ENCODE assay signal across 25 cellular contexts in genomic region chr1:175820456-175820855, GRCh38.
"Had no signal": no experiment of that assay in that cellular context is flagged by ENCODE, and none has a peak within 500 bp of the region (broad histone marks: within the 10 kb centered on the region; RNA-seq: fewer than 3 reads in every experiment).

No MANE protein-coding gene starts in this region.

- H3K36me3 Mint-ChIP-seq: activated naive CD4-positive, alpha-beta T cell treated with anti-CD3 and anti-CD28 coated beads, Interleukin-2, amount 10 ng/mL, durations not matched to agents 7 days and 5 days; activated naive CD4-positive, alpha-beta T cell treated with anti-CD3 and anti-CD28 coated beads, Interleukin-2, amount 50 U/mL, for 72 hours; activated naive CD8-positive, alpha-beta T cell treated with anti-CD3 and anti-CD28 coated beads, Interleukin-2, amount 10 ng/mL, durations not matched to agents 7 days and 5 days had no signal

- H3K27me3 Mint-ChIP-seq: activated naive CD4-positive, alpha-beta T cell treated with anti-CD3 and anti-CD28 coated beads, Interleukin-2, amount 10 ng/mL, durations not matched to agents 7 days and 5 days had no signal

- H3K9me3 Mint-ChIP-seq: activated CD4-positive, alpha-beta memory T cell treated with anti-CD3 and anti-CD28 coated beads, Interleukin-2, amount 10 ng/mL, durations not matched to agents 7 days and 5 days; activated CD4-positive, alpha-beta T cell treated with anti-CD3 and anti-CD28 coated beads, Interleukin-2, amount 10 ng/mL, durations not matched to agents 7 days and 5 days; activated naive CD4-positive, alpha-beta T cell treated with anti-CD3 and anti-CD28 coated beads, Interleukin-2, amount 10 ng/mL, durations not matched to agents 7 days and 5 days; activated naive CD4-positive, alpha-beta T cell treated with anti-CD3 and anti-CD28 coated beads, Interleukin-2, amount 50 U/mL, for 72 hours; activated naive CD8-positive, alpha-beta T cell treated with anti-CD3 and anti-CD28 coated beads, Interleukin-2, amount 10 ng/mL, durations not matched to agents 7 days and 5 days; activated T-cell treated with anti-CD3 and anti-CD28 coated beads, Interleukin-2, amount 50 U/mL, for 24 hours had no signal

- H3K9me3 ChIP-seq: esophagus squamous epithelium had no signal

- H3K4me1 ChIP-seq: esophagus squamous epithelium, gastroesophageal sphincter had no signal

- H3K27ac ChIP-seq: brain microvascular endothelial cell, epithelial cell of prostate, esophagus squamous epithelium, gastroesophageal sphincter, VCaP had no signal

- H3K36me3 ChIP-seq: ascending aorta, brain microvascular endothelial cell, esophagus squamous epithelium, gastroesophageal sphincter had no signal

- H3K27me3 ChIP-seq: ascending aorta, brain microvascular endothelial cell, esophagus squamous epithelium, gastroesophageal sphincter had no signal

- H3K4me3 ChIP-seq: ascending aorta, esophagus squamous epithelium, gastroesophageal sphincter had no signal

- H3K27ac Mint-ChIP-seq: activated CD4-positive, alpha-beta memory T cell treated with anti-CD3 and anti-CD28 coated beads, Interleukin-2, amount 10 ng/mL, durations not matched to agents 7 days and 5 days; activated CD4-positive, alpha-beta T cell treated with anti-CD3 and anti-CD28 coated beads, Interleukin-2, amount 10 ng/mL, durations not matched to agents 7 days and 5 days; activated naive CD4-positive, alpha-beta T cell treated with anti-CD3 and anti-CD28 coated beads, Interleukin-2, amount 10 ng/mL, durations not matched to agents 7 days and 5 days; activated naive CD4-positive, alpha-beta T cell treated with anti-CD3 and anti-CD28 coated beads, Interleukin-2, amount 50 U/mL, for 72 hours; activated naive CD8-positive, alpha-beta T cell treated with anti-CD3 and anti-CD28 coated beads, Interleukin-2, amount 10 ng/mL, durations not matched to agents 7 days and 5 days; activated T-cell treated with anti-CD3 and anti-CD28 coated beads, Interleukin-2, amount 50 U/mL, for 24 hours; activated T-cell treated with anti-CD3 and anti-CD28 coated beads, Interleukin-2, amount 50 U/mL, for 72 hours; WTC11 had no signal

- H3K4me1 Mint-ChIP-seq: activated CD4-positive, alpha-beta memory T cell treated with anti-CD3 and anti-CD28 coated beads, Interleukin-2, amount 10 ng/mL, durations not matched to agents 7 days and 5 days; activated CD4-positive, alpha-beta T cell treated with anti-CD3 and anti-CD28 coated beads, Interleukin-2, amount 10 ng/mL, durations not matched to agents 7 days and 5 days; activated naive CD4-positive, alpha-beta T cell treated with anti-CD3 and anti-CD28 coated beads, Interleukin-2, amount 10 ng/mL, durations not matched to agents 7 days and 5 days; activated naive CD8-positive, alpha-beta T cell treated with anti-CD3 and anti-CD28 coated beads, Interleukin-2, amount 10 ng/mL, durations not matched to agents 7 days and 5 days had no signal

- H3K4me3 Mint-ChIP-seq: activated CD4-positive, alpha-beta memory T cell treated with anti-CD3 and anti-CD28 coated beads, Interleukin-2, amount 10 ng/mL, durations not matched to agents 7 days and 5 days; activated CD4-positive, alpha-beta T cell treated with anti-CD3 and anti-CD28 coated beads, Interleukin-2, amount 10 ng/mL, durations not matched to agents 7 days and 5 days; activated naive CD4-positive, alpha-beta T cell treated with anti-CD3 and anti-CD28 coated beads, Interleukin-2, amount 10 ng/mL, durations not matched to agents 7 days and 5 days; activated naive CD8-positive, alpha-beta T cell treated with anti-CD3 and anti-CD28 coated beads, Interleukin-2, amount 10 ng/mL, durations not matched to agents 7 days and 5 days; activated T-cell treated with anti-CD3 and anti-CD28 coated beads, Interleukin-2, amount 50 U/mL, for 24 hours; activated T-cell treated with anti-CD3 and anti-CD28 coated beads, Interleukin-2, amount 50 U/mL, for 72 hours; WTC11 had no signal

- DNase-seq: activated CD4-positive, alpha-beta memory T cell treated with anti-CD3 and anti-CD28 coated beads, Interleukin-2, amount 10 ng/mL, durations not matched to agents 7 days and 5 days; activated CD4-positive, alpha-beta T cell treated with anti-CD3 and anti-CD28 coated beads for 1 hour; activated CD4-positive, alpha-beta T cell treated with anti-CD3 and anti-CD28 coated beads for 4 hours; activated CD4-positive, alpha-beta T cell treated with anti-CD3 and anti-CD28 coated beads, Interleukin-2, amount 10 ng/mL, durations not matched to agents 7 days and 5 days; activated CD4-positive, alpha-beta T cell treated with anti-CD3 and anti-CD28 coated beads, Interleukin-2, amount 50 U/mL, for 4 hours; activated CD8-positive, alpha-beta memory T cell treated with anti-CD3 and anti-CD28 coated beads, Interleukin-2, amount 50 U/mL, for 48 hours; activated gamma-delta T cell; activated naive CD4-positive, alpha-beta T cell; activated naive CD4-positive, alpha-beta T cell treated with anti-CD3 and anti-CD28 coated beads, Interleukin-2, amount 10 ng/mL, durations not matched to agents 7 days and 5 days; activated naive CD8-positive, alpha-beta T cell treated with anti-CD3 and anti-CD28 coated beads, Interleukin-2, amount 10 ng/mL, durations not matched to agents 7 days and 5 days; activated T-cell treated with anti-CD3 and anti-CD28 coated beads for 4 hours; activated T-cell treated with anti-CD3 and anti-CD28 coated beads, Interleukin-2, amount 50 U/mL, for 24 hours; activated T-cell treated with anti-CD3 and anti-CD28 coated beads, Interleukin-2, amount 50 U/mL, for 72 hours; brain microvascular endothelial cell; caudate nucleus; effector CD8-positive, alpha-beta T cell; esophagus squamous epithelium; foreskin melanocyte; T-helper 2 cell had no signal
